In genomic region chr14:77376771-77377501, GRCh38 we compare ENCODE assay signal across 1 cellular context.
TF ChIP-seq lines count a peak whose summit lies in the region.

Gene SAMD15, plus strand, starts transcription at chr14:77377379. Its CDS starts 40 bp downstream, at chr14:77377419.
Gene TMED8, minus strand, starts transcription at chr14:77377094. Its CDS starts 41 bp downstream, at chr14:77377053.

TF ChIP-seq in HepG2, 621 proteins besides CTCF, POLR2A, EP300 and RAD21 (continued from another document and continues in another):
- TF ChIP-seq ZFP91 (CRISPR knock-in tag; IDR thresholded peaks at IDR 0.05; ENCODE audit: borderline replicate concordance): peak; percentile 78; the same call in 1 of the 2 replicates
- peak; percentile 76; the same call in 1 of the 2 replicates for TF ChIP-seq BCL3 (CRISPR knock-in tag; IDR thresholded peaks at IDR 0.05)
- peak; percentile 75 for TF ChIP-seq MEIS2 (CRISPR knock-in tag; IDR thresholded peaks at IDR 0.05)
- TF ChIP-seq NFKBIZ (CRISPR knock-in tag; IDR thresholded peaks at IDR 0.05): peak; percentile 71; the same call in 1 of the 2 replicates
- TF ChIP-seq BRD4 (CRISPR knock-in tag; IDR thresholded peaks at IDR 0.05): peak; percentile 76
- TF ChIP-seq ZNF563 (CRISPR knock-in tag; IDR thresholded peaks at IDR 0.05): peak; percentile 95
- TF ChIP-seq MXD3 (CRISPR knock-in tag; IDR thresholded peaks at IDR 0.05): 0 out of 2 replicates have a peak, but pooled peaks have one; percentile 41
- TF ChIP-seq TFDP2 (CRISPR knock-in tag; IDR thresholded peaks at IDR 0.05): peak; percentile 35; the same call in 1 of the 2 replicates
- peak; percentile 58 for TF ChIP-seq MED8 (CRISPR knock-in tag; IDR thresholded peaks at IDR 0.05; ENCODE audit: insufficient replicate concordance)
- no peak for TF ChIP-seq SOX5 (CRISPR knock-in tag; IDR thresholded peaks at IDR 0.05; ENCODE audit: borderline replicate concordance)
- TF ChIP-seq ETV6 (CRISPR knock-in tag; conservative IDR thresholded peaks at IDR 0.05): peak; percentile 45; the same call in 1 of the 2 replicates
- TF ChIP-seq ZNF501 (CRISPR knock-in tag; IDR thresholded peaks at IDR 0.05): peak; percentile 90
- peak; percentile 74 for TF ChIP-seq HNRNPLL (IDR thresholded peaks at IDR 0.05; ENCODE audit: low read depth, low read length, poor library complexity, severe bottlenecking)
- TF ChIP-seq, protein P1, sequence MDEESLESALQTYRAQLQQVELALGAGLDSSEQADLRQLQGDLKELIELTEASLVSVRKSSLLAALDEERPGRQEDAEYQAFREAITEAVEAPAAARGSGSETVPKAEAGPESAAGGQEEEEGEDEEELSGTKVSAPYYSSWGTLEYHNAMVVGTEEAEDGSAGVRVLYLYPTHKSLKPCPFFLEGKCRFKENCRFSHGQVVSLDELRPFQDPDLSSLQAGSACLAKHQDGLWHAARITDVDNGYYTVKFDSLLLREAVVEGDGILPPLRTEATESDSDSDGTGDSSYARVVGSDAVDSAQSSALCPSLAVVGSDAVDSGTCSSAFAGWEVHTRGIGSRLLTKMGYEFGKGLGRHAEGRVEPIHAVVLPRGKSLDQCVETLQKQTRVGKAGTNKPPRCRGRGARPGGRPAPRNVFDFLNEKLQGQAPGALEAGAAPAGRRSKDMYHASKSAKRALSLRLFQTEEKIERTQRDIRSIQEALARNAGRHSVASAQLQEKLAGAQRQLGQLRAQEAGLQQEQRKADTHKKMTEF (CRISPR knock-in tag; IDR thresholded peaks at IDR 0.05): peak; percentile 61; the same call in 1 of the 2 replicates
- TF ChIP-seq ZNF335 (CRISPR knock-in tag; IDR thresholded peaks at IDR 0.05): no peak
- no peak for TF ChIP-seq ZBTB10 (CRISPR knock-in tag; IDR thresholded peaks at IDR 0.05; ENCODE audit: borderline replicate concordance)
- TF ChIP-seq TP53 (CRISPR knock-in tag; conservative IDR thresholded peaks at IDR 0.05): 0 out of 2 replicates have a peak, but pooled peaks have one; percentile 59
- TF ChIP-seq ZBTB7B (CRISPR knock-in tag; IDR thresholded peaks at IDR 0.05): 0 out of 2 replicates have a peak, but pooled peaks have one; percentile 50
- peak; percentile 90 for TF ChIP-seq ZFY (CRISPR knock-in tag; IDR thresholded peaks at IDR 0.05)
- TF ChIP-seq EHMT2 (IDR thresholded peaks at IDR 0.05; ENCODE audit: borderline replicate concordance, low read depth, low read length): no peak
- TF ChIP-seq, protein P2, sequence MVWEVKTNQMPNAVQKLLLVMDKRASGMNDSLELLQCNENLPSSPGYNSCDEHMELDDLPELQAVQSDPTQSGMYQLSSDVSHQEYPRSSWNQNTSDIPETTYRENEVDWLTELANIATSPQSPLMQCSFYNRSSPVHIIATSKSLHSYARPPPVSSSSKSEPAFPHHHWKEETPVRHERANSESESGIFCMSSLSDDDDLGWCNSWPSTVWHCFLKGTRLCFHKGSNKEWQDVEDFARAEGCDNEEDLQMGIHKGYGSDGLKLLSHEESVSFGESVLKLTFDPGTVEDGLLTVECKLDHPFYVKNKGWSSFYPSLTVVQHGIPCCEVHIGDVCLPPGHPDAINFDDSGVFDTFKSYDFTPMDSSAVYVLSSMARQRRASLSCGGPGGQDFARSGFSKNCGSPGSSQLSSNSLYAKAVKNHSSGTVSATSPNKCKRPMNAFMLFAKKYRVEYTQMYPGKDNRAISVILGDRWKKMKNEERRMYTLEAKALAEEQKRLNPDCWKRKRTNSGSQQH (CRISPR knock-in tag; IDR thresholded peaks at IDR 0.05; ENCODE audit: low read depth): peak; percentile 18; the same call in 1 of the 2 replicates
- 0 out of 2 replicates have a peak, but pooled peaks have one; percentile 53 for TF ChIP-seq SRY (CRISPR knock-in tag; IDR thresholded peaks at IDR 0.05)
- TF ChIP-seq, protein P3, sequence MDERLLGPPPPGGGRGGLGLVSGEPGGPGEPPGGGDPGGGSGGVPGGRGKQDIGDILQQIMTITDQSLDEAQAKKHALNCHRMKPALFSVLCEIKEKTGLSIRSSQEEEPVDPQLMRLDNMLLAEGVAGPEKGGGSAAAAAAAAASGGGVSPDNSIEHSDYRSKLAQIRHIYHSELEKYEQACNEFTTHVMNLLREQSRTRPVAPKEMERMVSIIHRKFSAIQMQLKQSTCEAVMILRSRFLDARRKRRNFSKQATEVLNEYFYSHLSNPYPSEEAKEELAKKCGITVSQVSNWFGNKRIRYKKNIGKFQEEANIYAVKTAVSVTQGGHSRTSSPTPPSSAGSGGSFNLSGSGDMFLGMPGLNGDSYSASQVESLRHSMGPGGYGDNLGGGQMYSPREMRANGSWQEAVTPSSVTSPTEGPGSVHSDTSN (CRISPR knock-in tag; IDR thresholded peaks at IDR 0.05): no peak
- no peak for TF ChIP-seq RARA (CRISPR knock-in tag; IDR thresholded peaks at IDR 0.05)
- peak; percentile 63 for TF ChIP-seq GMEB1 (CRISPR knock-in tag; IDR thresholded peaks at IDR 0.05; ENCODE audit: borderline replicate concordance)
- TF ChIP-seq, protein P4, sequence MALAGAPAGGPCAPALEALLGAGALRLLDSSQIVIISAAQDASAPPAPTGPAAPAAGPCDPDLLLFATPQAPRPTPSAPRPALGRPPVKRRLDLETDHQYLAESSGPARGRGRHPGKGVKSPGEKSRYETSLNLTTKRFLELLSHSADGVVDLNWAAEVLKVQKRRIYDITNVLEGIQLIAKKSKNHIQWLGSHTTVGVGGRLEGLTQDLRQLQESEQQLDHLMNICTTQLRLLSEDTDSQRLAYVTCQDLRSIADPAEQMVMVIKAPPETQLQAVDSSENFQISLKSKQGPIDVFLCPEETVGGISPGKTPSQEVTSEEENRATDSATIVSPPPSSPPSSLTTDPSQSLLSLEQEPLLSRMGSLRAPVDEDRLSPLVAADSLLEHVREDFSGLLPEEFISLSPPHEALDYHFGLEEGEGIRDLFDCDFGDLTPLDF (CRISPR knock-in tag; IDR thresholded peaks at IDR 0.05): peak; percentile 59; the same call in 1 of the 2 replicates
- TF ChIP-seq TAF1 (CRISPR knock-in tag; IDR thresholded peaks at IDR 0.05): peak; percentile 59
- TF ChIP-seq ZBTB20 (CRISPR knock-in tag; IDR thresholded peaks at IDR 0.05; ENCODE audit: borderline replicate concordance, low read depth): 0 out of 2 replicates have a peak, but pooled peaks have one; percentile 18
- TF ChIP-seq ZNF234 (CRISPR knock-in tag; conservative IDR thresholded peaks at IDR 0.05): no peak
- no peak for TF ChIP-seq ZNF383 (CRISPR knock-in tag; IDR thresholded peaks at IDR 0.05; ENCODE audit: borderline replicate concordance)
- no peak for TF ChIP-seq ZFYVE20 (CRISPR knock-in tag; IDR thresholded peaks at IDR 0.05; ENCODE audit: borderline replicate concordance, low read depth)
- no peak for TF ChIP-seq FOXA1 (IDR thresholded peaks at IDR 0.05)
- TF ChIP-seq FOXA1 (CRISPR knock-in tag; IDR thresholded peaks at IDR 0.05): 0 out of 2 replicates have a peak, but pooled peaks have one; percentile 19
- TF ChIP-seq MAZ (IDR thresholded peaks at IDR 0.05; ENCODE audit: borderline replicate concordance, low read depth, low read length): no peak
- TF ChIP-seq MAZ (CRISPR knock-in tag; IDR thresholded peaks at IDR 0.05; ENCODE audit: low read depth): 0 out of 2 replicates have a peak, but pooled peaks have one; percentile 34
- no peak for TF ChIP-seq ONECUT2 (CRISPR knock-in tag; IDR thresholded peaks at IDR 0.05)
- no peak for TF ChIP-seq SP5 (CRISPR knock-in tag; IDR thresholded peaks at IDR 0.05; ENCODE audit: borderline replicate concordance, low read depth)
- 0 out of 2 replicates have a peak, but pooled peaks have one; percentile 32 for TF ChIP-seq PBX3 (CRISPR knock-in tag; IDR thresholded peaks at IDR 0.05; ENCODE audit: borderline replicate concordance)
- TF ChIP-seq ZFX (CRISPR knock-in tag; IDR thresholded peaks at IDR 0.05; ENCODE audit: low read depth): peak; percentile 83
- 0 out of 2 replicates have a peak, but pooled peaks have one; percentile 60 for TF ChIP-seq SMAD3 (CRISPR knock-in tag; IDR thresholded peaks at IDR 0.05)
- no peak for TF ChIP-seq ZNF660 (CRISPR knock-in tag; IDR thresholded peaks at IDR 0.05; ENCODE audit: borderline replicate concordance, low read depth)
- no peak for TF ChIP-seq THAP8 (CRISPR knock-in tag; IDR thresholded peaks at IDR 0.05; ENCODE audit: borderline replicate concordance)
- TF ChIP-seq MED1 (CRISPR knock-in tag; IDR thresholded peaks at IDR 0.05): peak; percentile 33; the same call in 1 of the 2 replicates
- TF ChIP-seq STAT5B (CRISPR knock-in tag; IDR thresholded peaks at IDR 0.05): no peak
- no peak for TF ChIP-seq ZNF264 (CRISPR knock-in tag; IDR thresholded peaks at IDR 0.05)
- TF ChIP-seq ZNF883 (CRISPR knock-in tag; IDR thresholded peaks at IDR 0.05; ENCODE audit: not compliant biosample characterization): no peak
- TF ChIP-seq RBFOX2 (IDR thresholded peaks at IDR 0.05; ENCODE audit: low read depth, low read length): peak; percentile 86
- TF ChIP-seq ZFP90 (CRISPR knock-in tag; IDR thresholded peaks at IDR 0.05; ENCODE audit: borderline replicate concordance): peak; percentile 48; the same call in 1 of the 2 replicates
- no peak for TF ChIP-seq ZNF879 (CRISPR knock-in tag; IDR thresholded peaks at IDR 0.05)
